ENCODE assay signal across 20 cellular contexts in the genomic region with DNA sequence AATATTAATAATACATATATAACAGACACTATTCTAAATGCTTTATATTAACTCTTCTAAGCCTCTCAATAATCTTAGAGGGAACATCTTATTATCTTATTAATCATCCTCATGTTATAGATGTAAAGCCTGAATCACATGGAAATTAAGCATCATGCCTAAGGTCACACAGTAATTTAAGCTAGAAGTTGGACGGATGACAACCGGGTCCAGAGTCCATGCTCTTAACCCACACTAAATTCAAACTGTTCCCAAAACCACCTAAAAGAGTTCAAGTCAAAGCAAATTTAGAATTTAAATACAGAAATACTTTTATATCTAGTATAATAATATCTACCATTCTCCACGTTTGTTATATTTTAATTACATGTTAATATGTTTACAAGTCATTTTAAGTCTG.
DNase-seq lines count a peak whose midpoint lies in the region; ATAC-seq, FAIRE-seq and TF ChIP-seq lines count a peak whose summit lies in the region.
"Had no signal": no experiment of that assay in that cellular context is flagged by ENCODE, and none has a peak within 500 bp of the region (broad histone marks: within the 10 kb centered on the region; RNA-seq: fewer than 3 reads in every experiment).

No MANE protein-coding gene starts in this region.

- no peak for TF ChIP-seq POLR2A in HepG2 (IDR thresholded peaks at IDR 0.05; ENCODE audit: insufficient read depth in 1 of 2, low read depth in 2 of 2, low read length in 2 of 2)

- peaks cover 0 to 1% (median 0%) of the 10 kb centered on the region in 3 donors for H3K27me3 Mint-ChIP-seq in CD14-positive monocyte (ENCODE audit: low read depth in 3 of 3)
- H3K27me3 Mint-ChIP-seq in activated CD8-positive, alpha-beta T cell treated with anti-CD3 and anti-CD28 coated beads for 36 hours: peaks cover 2% of the 10 kb centered on the region

- POLR2A ChIA-PET in HepG2 (lab: Yijun Ruan, JAX): no interaction called here
- POLR2A ChIA-PET in activated CD8-positive, alpha-beta T cell treated with anti-CD3 and anti-CD28 coated beads for 36 hours (lab: Charles Lee): no interaction called here

- H4K20me1 ChIP-seq in HepG2 (ENCODE audit: insufficient read depth, low read length): no peaks in the 10 kb centered on the region

- no peaks in the 10 kb centered on the region for H3K36me3 Mint-ChIP-seq in CD14-positive monocyte
- no peaks in the 10 kb centered on the region for H3K36me3 Mint-ChIP-seq in activated CD8-positive, alpha-beta T cell treated with anti-CD3 and anti-CD28 coated beads for 36 hours (ENCODE audit: low read depth)
- H3K36me3 Mint-ChIP-seq: CD4-positive, CD25-positive, alpha-beta regulatory T cell; CD8-positive, alpha-beta T cell had no signal

- in situ Hi-C loops in HepG2 (cut with HindIII; ENCODE audit: extremely low pct_ligation_motif_present, low pct_unique_long_range_greater_than_20kb): no loop called here

- FAIRE-seq in HepG2 (lab: Jason Lieb, UNC) (no peak), endometrium (lab: Jason Lieb, UNC) (peak; percentile 21), kidney (lab: Jason Lieb, UNC) (peak; percentile 3), pancreas (lab: Jason Lieb, UNC) (peak; percentile 9)
- FAIRE-seq: GM12892, GM19239 had no signal

- TF ChIP-seq CTCF in liver (IDR thresholded peaks at IDR 0.05; ENCODE audit: low read depth, low read length, missing input control): no peak
- TF ChIP-seq CTCF in HepG2 (CRISPR knock-in tag; IDR thresholded peaks at IDR 0.05): no peak
- TF ChIP-seq CTCF in kidney (IDR thresholded peaks at IDR 0.05; ENCODE audit: borderline replicate concordance, extremely low read depth, insufficient read depth): no peak
- TF ChIP-seq CTCF in pancreas (IDR thresholded peaks at IDR 0.05): no peak
- no peak for TF ChIP-seq CTCF in CD14-positive monocyte (IDR thresholded peaks at IDR 0.05)
- TF ChIP-seq CTCF in activated CD8-positive, alpha-beta T cell treated with anti-CD3 and anti-CD28 coated beads for 36 hours (IDR thresholded peaks at IDR 0.05): no peak

- DNase-seq in HepG2 (ENCODE audit: low spot score): no peak
- no peak for DNase-seq in kidney
- no peak for DNase-seq in pancreas
- no peak for DNase-seq in NCI-H1930 (lab: John Stamatoyannopoulos, UW)
- DNase-seq in CD14-positive monocyte (ENCODE audit: low spot score): no peak
- no peak for DNase-seq in activated CD8-positive, alpha-beta T cell treated with anti-CD3 and anti-CD28 coated beads for 36 hours
- DNase-seq: C1 segment of cervical spinal cord; Caco-2; CD4-positive, CD25-positive, alpha-beta regulatory T cell; CD8-positive, alpha-beta T cell; DMS153; DND-41; H9 had no signal

- ATAC-seq in HepG2 (no peak), pancreas (no peak)
- ATAC-seq in activated CD8-positive, alpha-beta T cell treated with anti-CD3 and anti-CD28 coated beads for 36 hours: no peak
- ATAC-seq: CD8-positive, alpha-beta T cell; GM23338; HCT116 had no signal

- no peaks in the 10 kb centered on the region for H3K27me3 ChIP-seq in liver (ENCODE audit: control insufficient read depth in 4 of 4, insufficient read depth in 4 of 4, low read length in 3 of 4)
- H3K27me3 ChIP-seq in HepG2 (ENCODE audit: control insufficient read depth in 1 of 2, insufficient read depth in 2 of 2, low read length in 2 of 2): no peaks in the 10 kb centered on the region
- no peaks in the 10 kb centered on the region for H3K27me3 ChIP-seq in pancreas

- TF ChIP-seq EP300 in HepG2 (IDR thresholded peaks at IDR 0.05; ENCODE audit: low read depth in 2 of 2, low read length in 2 of 2) (no peak), HepG2 (CRISPR knock-in tag; IDR thresholded peaks at IDR 0.05; ENCODE audit: borderline replicate concordance) (no peak)

- no peak overlapping the region for H3K4me3 ChIP-seq in liver (ENCODE audit: low read depth in 1 of 3, low read length in 3 of 3)
- H3K4me3 ChIP-seq in HepG2 (replicated peaks in 1 of 3; ENCODE audit: insufficient read depth in 1 of 3, low read depth in 2 of 3, low read length in 3 of 3): no peak overlapping the region
- H3K4me3 ChIP-seq in kidney (ENCODE audit: low read length in 2 of 2): no peak overlapping the region
- no peak overlapping the region for H3K4me3 ChIP-seq in pancreas
- H3K4me3 ChIP-seq: GM23338 had no signal

- no peaks in the 10 kb centered on the region for H3K36me3 ChIP-seq in liver (ENCODE audit: control insufficient read depth in 4 of 4, insufficient read depth in 3 of 4, low read depth in 1 of 4, low read length in 3 of 4)
- no peaks in the 10 kb centered on the region for H3K36me3 ChIP-seq in HepG2 (replicated peaks in 1 of 2; ENCODE audit: control insufficient read depth in 1 of 2, insufficient read depth in 2 of 2, low read length in 2 of 2)
- no peaks in the 10 kb centered on the region for H3K36me3 ChIP-seq in kidney (ENCODE audit: control insufficient read depth in 1 of 2, insufficient read depth in 2 of 2, low read length in 2 of 2)
- no peaks in the 10 kb centered on the region for H3K36me3 ChIP-seq in pancreas

- H3K4me2 ChIP-seq in HepG2 (ENCODE audit: low read depth, low read length): no peak overlapping the region
- H3K4me2 ChIP-seq: GM23338 had no signal

- no peak overlapping the region for H3K27ac Mint-ChIP-seq in CD14-positive monocyte
- H3K27ac Mint-ChIP-seq in activated CD8-positive, alpha-beta T cell treated with anti-CD3 and anti-CD28 coated beads for 36 hours: no peak overlapping the region
- H3K27ac Mint-ChIP-seq: CD4-positive, CD25-positive, alpha-beta regulatory T cell; CD8-positive, alpha-beta T cell; GM23338; H9 had no signal

- CTCF ChIA-PET in HepG2 (lab: Yijun Ruan, JAX; ENCODE audit: low intra/inter-chr PET ratio, low total read pairs): interaction anchor here (0.6 kb wide), 1 partner anchor 588 kb away, joined by 3 read pairs; no protein-coding TSS in a partner anchor
- CTCF ChIA-PET in activated CD8-positive, alpha-beta T cell treated with anti-CD3 and anti-CD28 coated beads for 36 hours (lab: Charles Lee): interaction anchor here (1.8 kb wide), 1 partner anchor 10 kb away, joined by 4 read pairs; no protein-coding TSS in a partner anchor

- no TSS peak for BruUV-seq in HepG2 (replicated peaks; lab: Mats Ljungman, UMichigan)

- H3K79me2 ChIP-seq in HepG2 (ENCODE audit: insufficient read depth, low read length): no peaks in the 10 kb centered on the region

- H3K4me3 Mint-ChIP-seq in CD14-positive monocyte: no peak overlapping the region
- no peak overlapping the region for H3K4me3 Mint-ChIP-seq in activated CD8-positive, alpha-beta T cell treated with anti-CD3 and anti-CD28 coated beads for 36 hours
- H3K4me3 Mint-ChIP-seq: CD4-positive, CD25-positive, alpha-beta regulatory T cell; CD8-positive, alpha-beta T cell; GM23338; H9 had no signal

- H3K4me1 ChIP-seq in liver (ENCODE audit: control insufficient read depth in 4 of 4, insufficient read depth in 4 of 4, low read length in 3 of 4) (no peaks in the 10 kb centered on the region), HepG2 (ENCODE audit: insufficient read depth, low read length) (no peaks in the 10 kb centered on the region), kidney (ENCODE audit: control insufficient read depth in 1 of 2, insufficient read depth in 1 of 2, low read depth in 1 of 2, low read length in 2 of 2) (no peaks in the 10 kb centered on the region), pancreas (peaks cover 0 to 4% (median 0%) of the 10 kb centered on the region in 3 donors)
- H3K4me1 ChIP-seq: Caco-2 had no signal

- H3K9me3 Mint-ChIP-seq in CD14-positive monocyte: peaks cover 0 to 8% (median 2%) of the 10 kb centered on the region in 7 donors
- H3K9me3 Mint-ChIP-seq in activated CD8-positive, alpha-beta T cell treated with anti-CD3 and anti-CD28 coated beads for 36 hours: no peaks in the 10 kb centered on the region

- no peaks in the 10 kb centered on the region for H3K9me3 ChIP-seq in liver (ENCODE audit: control insufficient read depth in 4 of 4, low read length in 3 of 4)
- no peaks in the 10 kb centered on the region for H3K9me3 ChIP-seq in HepG2 (ENCODE audit: low read length)
- no peaks in the 10 kb centered on the region for H3K9me3 ChIP-seq in kidney (ENCODE audit: control insufficient read depth in 1 of 2, low read length in 2 of 2)
- no peaks in the 10 kb centered on the region for H3K9me3 ChIP-seq in pancreas
- H3K9me3 ChIP-seq: Caco-2 had no signal

- intact Hi-C loops in HepG2 (cut with micrococcal nuclease; ENCODE audit: unreplicated experiment) (no loop called here), kidney (cut with DNase I) (no loop called here), pancreas (cut with DNase I) (no loop called here), CD14-positive monocyte (cut with micrococcal nuclease) (no loop called here)
- intact Hi-C loops in activated CD8-positive, alpha-beta T cell treated with anti-CD3 and anti-CD28 coated beads for 36 hours (cut with micrococcal nuclease): no loop called here

- H3K27ac ChIP-seq in liver (ENCODE audit: low read depth in 1 of 2, low read length in 2 of 2) (no peak overlapping the region), HepG2 (ENCODE audit: extremely low read length, insufficient read depth, low read length) (no peak overlapping the region), kidney (ENCODE audit: low read depth in 2 of 2, low read length in 2 of 2) (no peak overlapping the region), pancreas (no peak overlapping the region)
- H3K27ac ChIP-seq: 22Rv1 had no signal

- H3K9ac ChIP-seq in liver (ENCODE audit: low read depth in 1 of 2, low read length in 2 of 2) (no peak overlapping the region), HepG2 (ENCODE audit: insufficient read depth, low read depth, low read length) (no peak overlapping the region), kidney (ENCODE audit: low read length in 2 of 2) (no peak overlapping the region)

- no peaks in the 10 kb centered on the region for H3K4me1 Mint-ChIP-seq in CD14-positive monocyte
- H3K4me1 Mint-ChIP-seq in activated CD8-positive, alpha-beta T cell treated with anti-CD3 and anti-CD28 coated beads for 36 hours (ENCODE audit: low read depth): no peaks in the 10 kb centered on the region
- H3K4me1 Mint-ChIP-seq: GM23338, H9 had no signal

- no peak overlapping the region for H2AFZ ChIP-seq in HepG2 (ENCODE audit: low read length)
- H2AFZ ChIP-seq: GM23338 had no signal

- TF ChIP-seq RAD21 in liver (IDR thresholded peaks at IDR 0.05): no peak
- TF ChIP-seq RAD21 in HepG2 (CRISPR knock-in tag; IDR thresholded peaks at IDR 0.05): no peak

- WGBS in liver: 32% methylated on average over 3 of the region's 3 CpGs
- WGBS in HepG2 (ENCODE audit: low lambda C conversion rate): 39% methylated on average over 3 of the region's 3 CpGs
- 68 to 85% methylated on average over 3 of the region's 3 CpGs for WGBS in pancreas, 2 donors

TF ChIP-seq in liver, 16 proteins besides CTCF, POLR2A, EP300 and RAD21 (continues in another document):
- TF ChIP-seq NR2F2 (IDR thresholded peaks at IDR 0.05): no peak

TF ChIP-seq in HepG2, 621 proteins besides CTCF, POLR2A, EP300 and RAD21:
- no peak for TF ChIP-seq FLYWCH1 (CRISPR knock-in tag; IDR thresholded peaks at IDR 0.05)
- no peak for TF ChIP-seq HMG20B (CRISPR knock-in tag; conservative IDR thresholded peaks at IDR 0.05)
TF ChIP-seq in HepG2: peak in this region for 0.
